In the genomic region with DNA sequence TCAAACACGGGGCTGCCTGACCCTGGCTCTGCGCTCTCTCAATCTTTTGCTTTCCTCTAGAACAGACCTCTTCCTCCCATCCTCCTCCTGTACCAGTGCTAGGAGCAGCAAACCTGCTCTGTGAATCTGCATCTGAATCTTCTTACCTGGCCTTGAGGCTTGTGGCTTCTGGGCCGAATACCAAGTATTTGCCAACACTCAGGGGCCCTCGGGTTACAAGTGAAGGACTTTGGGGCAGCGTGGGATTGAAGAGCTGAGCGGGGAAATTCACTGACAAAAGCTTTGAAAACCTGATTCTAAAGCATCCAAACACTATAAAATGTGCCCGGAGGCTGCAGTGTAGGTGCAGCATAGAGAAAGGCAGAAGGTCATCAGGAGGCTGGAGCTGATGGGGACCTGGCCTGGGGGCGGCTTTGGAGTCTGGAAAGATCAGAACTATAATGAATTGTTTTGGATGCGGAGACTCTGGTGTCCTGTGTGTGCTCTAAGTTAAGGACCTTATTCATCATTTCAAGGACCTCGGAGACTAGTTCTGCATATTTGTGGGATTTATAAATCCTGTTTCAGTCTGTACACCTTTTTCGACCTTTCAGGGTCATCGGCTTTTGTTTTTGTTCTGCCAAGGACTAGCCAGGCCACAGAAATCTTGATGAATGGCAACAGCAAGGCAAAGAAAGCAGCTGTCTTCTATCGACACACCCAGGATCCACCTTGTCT, we compare ENCODE assay signal across 1 cellular context.
TF ChIP-seq lines count a peak whose summit lies in the region.

No MANE protein-coding gene starts in this region.

TF ChIP-seq in IMR-90, 13 proteins besides CTCF, POLR2A, EP300 and RAD21:
- TF ChIP-seq SMC3 (IDR thresholded peaks at IDR 0.05; ENCODE audit: low read depth, low read length) (no peak), MXI1 (IDR thresholded peaks at IDR 0.05; ENCODE audit: borderline replicate concordance, low read depth, low read length) (no peak), FOS (IDR thresholded peaks at IDR 0.05; ENCODE audit: low read depth, low read length) (no peak), RFX5 (IDR thresholded peaks at IDR 0.05; ENCODE audit: low read depth, low read length) (no peak), CHD1 (IDR thresholded peaks at IDR 0.05; ENCODE audit: low read depth, low read length) (no peak), RCOR1 (IDR thresholded peaks at IDR 0.05; ENCODE audit: insufficient replicate concordance, low read length) (no peak)
